In the genomic region with DNA sequence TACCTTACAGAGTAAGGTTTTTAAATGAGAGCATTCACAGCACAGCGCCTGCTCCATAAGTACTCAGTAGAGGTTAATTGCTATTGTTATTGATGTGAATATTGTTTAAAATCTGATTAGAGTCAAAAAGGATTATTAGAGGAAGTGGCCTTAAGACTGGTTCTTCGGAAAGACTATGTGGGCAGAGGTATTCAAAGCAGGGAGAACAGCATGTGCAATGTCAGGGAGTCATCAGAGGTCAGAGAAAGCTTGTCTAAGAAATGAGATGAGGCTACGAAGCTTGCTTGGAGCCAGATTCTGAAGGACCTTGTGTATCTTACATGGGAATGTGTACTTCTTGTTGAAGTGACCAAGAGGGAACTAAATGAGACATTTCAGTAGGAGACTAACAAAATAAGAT, we compare ENCODE assay signal across 29 cellular contexts. TPM values are rescaled to one million over a fixed set of nuclear protein-coding genes. Genes with fewer than 3 reads are reported as not detected.
DNase-seq lines count a peak whose midpoint lies in the region; ATAC-seq and TF ChIP-seq lines count a peak whose summit lies in the region.
"Had no signal": no experiment of that assay in that cellular context is flagged by ENCODE, and none has a peak within 500 bp of the region (broad histone marks: within the 10 kb centered on the region; RNA-seq: fewer than 3 reads in every experiment).

No MANE protein-coding gene starts in this region.

- DNase-seq in CD1c-positive myeloid dendritic cell (ENCODE audit: extremely low spot score) (peak; percentile 85), glutamatergic neuron (no peak), NCI-H510A treated with DMSO at 0.1 percent for 48 hours (lab: John Stamatoyannopoulos, UW) (no peak), AG20443 (ENCODE audit: low spot score) (no peak), UCSD-AML1 (lab: John Stamatoyannopoulos, UW; ENCODE audit: unreplicated experiment) (no peak)
- no peak for DNase-seq in effector memory CD4-positive, alpha-beta T cell
- DNase-seq: activated CD4-positive, alpha-beta memory T cell treated with anti-CD3 and anti-CD28 coated beads, Interleukin-2, amount 10 ng/mL, durations not matched to agents 7 days and 5 days; activated CD4-positive, alpha-beta T cell treated with anti-CD3 and anti-CD28 coated beads for 1 hour; amygdala; DND-41; KG1; NCI-H2081; NCI-H226; NCI-H69; Peyer's patch; SHP77 treated with DMSO at 0.1 percent for 48 hours; small intestine; stimulated activated naive CD4-positive, alpha-beta T cell treated with Interleukin-2 at 50 U/mL for 16 hours had no signal

- H3K27ac Mint-ChIP-seq in glutamatergic neuron (ENCODE audit: unreplicated experiment), result peak overlapping the region; percentile 6
- H3K27ac Mint-ChIP-seq: activated CD4-positive, alpha-beta memory T cell treated with anti-CD3 and anti-CD28 coated beads, Interleukin-2, amount 10 ng/mL, durations not matched to agents 7 days and 5 days; activated naive CD4-positive, alpha-beta T cell treated with anti-CD3 and anti-CD28 coated beads, Interleukin-2, amount 50 U/mL, for 24 hours; activated T-helper 2 cell treated with anti-CD3 and anti-CD28 coated beads, Interferon-gamma antibody, Interleukin-2, Interleukin-4, amounts not matched to agents 10 μg/mL and 5 μg/mL and 100 μg/mL, durations not matched to agents 14 hours and 24 hours and 36 hours; neural progenitor cell had no signal

- no peaks in the 10 kb centered on the region for H3K9me3 Mint-ChIP-seq in glutamatergic neuron (ENCODE audit: unreplicated experiment)
- H3K9me3 Mint-ChIP-seq: activated CD4-positive, alpha-beta memory T cell treated with anti-CD3 and anti-CD28 coated beads, Interleukin-2, amount 10 ng/mL, durations not matched to agents 7 days and 5 days; activated naive CD4-positive, alpha-beta T cell treated with anti-CD3 and anti-CD28 coated beads, Interleukin-2, amount 50 U/mL, for 24 hours; activated T-helper 2 cell treated with anti-CD3 and anti-CD28 coated beads, Interferon-gamma antibody, Interleukin-2, Interleukin-4, amounts not matched to agents 10 μg/mL and 5 μg/mL and 100 μg/mL, durations not matched to agents 14 hours and 24 hours and 36 hours; CD14-positive monocyte; neural progenitor cell had no signal

- no peak for TF ChIP-seq CTCF in glutamatergic neuron (IDR thresholded peaks at IDR 0.05; ENCODE audit: partially characterized antibody, unreplicated experiment)

- H3K4me1 Mint-ChIP-seq in glutamatergic neuron (ENCODE audit: low read depth, unreplicated experiment), result peaks cover 5% of the 10 kb centered on the region
- H3K4me1 Mint-ChIP-seq: activated CD4-positive, alpha-beta memory T cell treated with anti-CD3 and anti-CD28 coated beads, Interleukin-2, amount 10 ng/mL, durations not matched to agents 7 days and 5 days; neural progenitor cell had no signal

- no peaks in the 10 kb centered on the region for H3K36me3 ChIP-seq in effector memory CD4-positive, alpha-beta T cell (ENCODE audit: control insufficient read depth, insufficient read depth, low read length)
- H3K36me3 ChIP-seq: Peyer's patch had no signal

- no peaks in the 10 kb centered on the region for H3K4me1 ChIP-seq in effector memory CD4-positive, alpha-beta T cell (ENCODE audit: control insufficient read depth, insufficient read depth, low read length, poor library complexity, severe bottlenecking)
- H3K4me1 ChIP-seq: neural progenitor cell, Peyer's patch had no signal

- no peak overlapping the region for H3K4me3 ChIP-seq in effector memory CD4-positive, alpha-beta T cell (ENCODE audit: insufficient read depth, low read depth, low read length, poor library complexity, severe bottlenecking)
- H3K4me3 ChIP-seq: neural progenitor cell, Peyer's patch, suprapubic skin had no signal

- no peaks in the 10 kb centered on the region for H3K27me3 Mint-ChIP-seq in glutamatergic neuron (ENCODE audit: unreplicated experiment)
- H3K27me3 Mint-ChIP-seq: activated CD4-positive, alpha-beta memory T cell treated with anti-CD3 and anti-CD28 coated beads, Interleukin-2, amount 10 ng/mL, durations not matched to agents 7 days and 5 days; activated naive CD4-positive, alpha-beta T cell treated with anti-CD3 and anti-CD28 coated beads, Interleukin-2, amount 50 U/mL, for 24 hours had no signal

- H3K36me3 Mint-ChIP-seq in glutamatergic neuron (ENCODE audit: unreplicated experiment), result no peaks in the 10 kb centered on the region

- H3K4me3 Mint-ChIP-seq in glutamatergic neuron (ENCODE audit: unreplicated experiment), result no peak overlapping the region
- H3K4me3 Mint-ChIP-seq: activated CD4-positive, alpha-beta memory T cell treated with anti-CD3 and anti-CD28 coated beads, Interleukin-2, amount 10 ng/mL, durations not matched to agents 7 days and 5 days; activated naive CD4-positive, alpha-beta T cell treated with anti-CD3 and anti-CD28 coated beads, Interleukin-2, amount 50 U/mL, for 24 hours; CD14-positive monocyte; neural progenitor cell had no signal

- H3K9me3 ChIP-seq in effector memory CD4-positive, alpha-beta T cell (ENCODE audit: control insufficient read depth, low read length), result no peaks in the 10 kb centered on the region
- H3K9me3 ChIP-seq: Peyer's patch, suprapubic skin had no signal

- ATAC-seq in GM19328 (IDR thresholded peaks at IDR 0.05; ENCODE audit: unreplicated experiment), result peak; percentile 61
- ATAC-seq in HG03442 (IDR thresholded peaks at IDR 0.05; ENCODE audit: unreplicated experiment), result peak; percentile 41
- ATAC-seq: HCT116 had no signal

- no peak overlapping the region for H3K27ac ChIP-seq in effector memory CD4-positive, alpha-beta T cell (ENCODE audit: insufficient read depth, low read length, poor library complexity, severe bottlenecking)
- H3K27ac ChIP-seq: epithelial cell of prostate, HL-60, neural progenitor cell, parathyroid adenoma, Peyer's patch, suprapubic skin had no signal

- H3K27me3 ChIP-seq in effector memory CD4-positive, alpha-beta T cell (replicated peaks; ENCODE audit: control insufficient read depth, insufficient read depth, low read length, poor library complexity, severe bottlenecking), result no peaks in the 10 kb centered on the region
- H3K27me3 ChIP-seq: neural progenitor cell, Peyer's patch, suprapubic skin had no signal

RNA-seq across cellular contexts. Expression of a gene that starts 49.8 kb away (rescaled TPM):
- total RNA-seq in glutamatergic neuron (ENCODE audit: unreplicated experiment), result 45.0 TPM

RNA-seq across cellular contexts. Expression of a gene that starts 49.9 kb away (rescaled TPM):
- 55.1 TPM for total RNA-seq in glutamatergic neuron (ENCODE audit: unreplicated experiment)
